Comparison of ENCODE assay signal across 18 cellular contexts in genomic region chr2:44825702-44826101, GRCh38.
DNase-seq lines count a peak whose midpoint lies in the region; ATAC-seq lines count a peak whose summit lies in the region.
"Had no signal": no experiment of that assay in that cellular context is flagged by ENCODE, and none has a peak within 500 bp of the region (broad histone marks: within the 10 kb centered on the region; RNA-seq: fewer than 3 reads in every experiment).

No MANE protein-coding gene starts in this region.

- no peaks in the 10 kb centered on the region for H3K36me3 ChIP-seq in Karpas-422 (ENCODE audit: insufficient read depth, low read length)
- H3K36me3 ChIP-seq: breast epithelium, heart right ventricle, left lung, neutrophil, thoracic aorta had no signal

- DNase-seq in Jurkat, Clone E6-1 (ENCODE audit: low read depth, low spot score), result peak; percentile 47
- DNase-seq in left colon, result peak; percentile 57 to 67
- DNase-seq in dermis blood vessel endothelial cell, result no peak
- DNase-seq in activated CD4-positive, alpha-beta memory T cell treated with anti-CD3 and anti-CD28 coated beads for 36 hours, result no peak
- DNase-seq in Karpas-422, result no peak
- DNase-seq: activated naive CD4-positive, alpha-beta T cell treated with anti-CD3 and anti-CD28 coated beads for 36 hours; CD4-positive, alpha-beta T cell; heart right ventricle; left lung; NCI-H226; RPMI8226 had no signal

- H3K9ac ChIP-seq in Karpas-422 (ENCODE audit: low read length), result no peak overlapping the region

- H3K4me3 Mint-ChIP-seq in activated CD4-positive, alpha-beta memory T cell treated with anti-CD3 and anti-CD28 coated beads for 36 hours, result no peak overlapping the region
- H3K4me3 Mint-ChIP-seq: activated naive CD4-positive, alpha-beta T cell treated with anti-CD3 and anti-CD28 coated beads for 36 hours; CD4-positive, alpha-beta T cell had no signal

- CTCF ChIA-PET in activated CD4-positive, alpha-beta memory T cell treated with anti-CD3 and anti-CD28 coated beads for 36 hours (lab: Charles Lee), result no interaction called here

- no peaks in the 10 kb centered on the region for H3K9me3 Mint-ChIP-seq in activated CD4-positive, alpha-beta memory T cell treated with anti-CD3 and anti-CD28 coated beads for 36 hours
- H3K9me3 Mint-ChIP-seq: activated naive CD4-positive, alpha-beta T cell treated with anti-CD3 and anti-CD28 coated beads for 36 hours; CD4-positive, alpha-beta T cell had no signal

- H3K79me2 ChIP-seq in Karpas-422 (ENCODE audit: low read length), result no peaks in the 10 kb centered on the region

- H4K20me1 ChIP-seq in Karpas-422 (ENCODE audit: insufficient read depth, low read depth, low read length), result no peaks in the 10 kb centered on the region

- intact Hi-C loops in left colon (cut with DNase I, micrococcal nuclease), result no loop called here
- intact Hi-C loops in activated CD4-positive, alpha-beta memory T cell treated with anti-CD3 and anti-CD28 coated beads for 36 hours (cut with micrococcal nuclease), result no loop called here

- H2AFZ ChIP-seq in Karpas-422 (ENCODE audit: low read length), result no peak overlapping the region

- H3K4me1 ChIP-seq in Karpas-422 (ENCODE audit: low read length), result no peaks in the 10 kb centered on the region
- H3K4me1 ChIP-seq: breast epithelium, heart right ventricle, left lung had no signal

- H3K36me3 Mint-ChIP-seq in activated CD4-positive, alpha-beta memory T cell treated with anti-CD3 and anti-CD28 coated beads for 36 hours, result no peaks in the 10 kb centered on the region

- no peak overlapping the region for H3K4me3 ChIP-seq in Jurkat, Clone E6-1 (ENCODE audit: low read length)
- H3K4me3 ChIP-seq in Karpas-422 (ENCODE audit: low read length), result no peak overlapping the region
- H3K4me3 ChIP-seq: breast epithelium, heart right ventricle, left lung, smooth muscle cell, thoracic aorta had no signal

- H3K9me3 ChIP-seq in Karpas-422 (ENCODE audit: low read length), result no peaks in the 10 kb centered on the region
- H3K9me3 ChIP-seq: breast epithelium, heart right ventricle, left lung, neutrophil, thoracic aorta had no signal

- H3K27ac ChIP-seq in Karpas-422 (ENCODE audit: low read length), result no peak overlapping the region
- H3K27ac ChIP-seq: breast epithelium, heart right ventricle, left lung, neutrophil, thoracic aorta had no signal

- POLR2A ChIA-PET in activated CD4-positive, alpha-beta memory T cell treated with anti-CD3 and anti-CD28 coated beads for 36 hours (lab: Charles Lee), result no interaction called here

- no peak overlapping the region for H3K27ac Mint-ChIP-seq in activated CD4-positive, alpha-beta memory T cell treated with anti-CD3 and anti-CD28 coated beads for 36 hours
- H3K27ac Mint-ChIP-seq: activated naive CD4-positive, alpha-beta T cell treated with anti-CD3 and anti-CD28 coated beads for 36 hours; CD4-positive, alpha-beta T cell had no signal

- H3K4me1 Mint-ChIP-seq in activated CD4-positive, alpha-beta memory T cell treated with anti-CD3 and anti-CD28 coated beads for 36 hours (ENCODE audit: low read depth), result no peaks in the 10 kb centered on the region

- no peaks in the 10 kb centered on the region for H3K9me2 ChIP-seq in Karpas-422 (replicated peaks; ENCODE audit: insufficient read depth, low read length)

- H3K4me2 ChIP-seq in Karpas-422 (ENCODE audit: low read depth, low read length, poor library complexity, severe bottlenecking), result no peak overlapping the region
- H3K4me2 ChIP-seq: smooth muscle cell had no signal

- ATAC-seq in GM18517 (IDR thresholded peaks at IDR 0.05; ENCODE audit: unreplicated experiment) (peak; percentile 63), GM21447 (IDR thresholded peaks at IDR 0.05; ENCODE audit: unreplicated experiment) (peak; percentile 92), left colon (peak; percentile 97), HG03135 (IDR thresholded peaks at IDR 0.05; ENCODE audit: unreplicated experiment) (no peak)
- ATAC-seq: heart right ventricle, left lung had no signal

- no peaks in the 10 kb centered on the region for H3K27me3 ChIP-seq in Karpas-422 (ENCODE audit: low read length)
- H3K27me3 ChIP-seq: breast epithelium had no signal

- H3K27me3 Mint-ChIP-seq in activated CD4-positive, alpha-beta memory T cell treated with anti-CD3 and anti-CD28 coated beads for 36 hours, result peaks cover 1% of the 10 kb centered on the region

Comparison
In these comparisons a context has a peak if more than half of its experiments do, and no peak if none do; other contexts are left out.
1. DNase-seq: peak in Jurkat, Clone E6-1 (single experiment) and left colon (2 of 2); none in dermis blood vessel endothelial cell (single experiment), activated CD4-positive, alpha-beta memory T cell treated with anti-CD3 and anti-CD28 coated beads for 36 hours (single experiment) and Karpas-422 (single experiment).